ENCODE assay signal across 9 cellular contexts in genomic region chr11:120303004-120303637, GRCh38. TPM values are rescaled to one million over a fixed set of nuclear protein-coding genes. Genes with fewer than 3 reads are reported as not detected.
DNase-seq lines count a peak whose midpoint lies in the region; TF ChIP-seq lines count a peak whose summit lies in the region.
"Had no signal": no experiment of that assay in that cellular context is flagged by ENCODE, and none has a peak within 500 bp of the region (broad histone marks: within the 10 kb centered on the region; RNA-seq: fewer than 3 reads in every experiment).

No MANE protein-coding gene starts in this region.

- H3K4me2 ChIP-seq in neural progenitor cell = no peak overlapping the region
- H3K4me2 ChIP-seq: BLaER1 had no signal

- H3F3A ChIP-seq in neural progenitor cell (ENCODE audit: low read depth) = no peaks in the 10 kb centered on the region

- H3K4me1 ChIP-seq in neural progenitor cell = peaks cover 12% of the 10 kb centered on the region
- no peaks in the 10 kb centered on the region for H3K4me1 ChIP-seq in testis
- H3K4me1 ChIP-seq: BLaER1 had no signal

- no peak overlapping the region for H3K4me3 ChIP-seq in neural progenitor cell
- no peak overlapping the region for H3K4me3 ChIP-seq in testis
- H3K4me3 ChIP-seq: BLaER1 had no signal

- H3K36me3 Mint-ChIP-seq in activated T-cell treated with anti-CD3 and anti-CD28 coated beads, Interleukin-2, amount 50 U/mL, for 24 hours (ENCODE audit: low read depth) = no peaks in the 10 kb centered on the region
- H3K36me3 Mint-ChIP-seq in neural progenitor cell = no peaks in the 10 kb centered on the region

- no peak overlapping the region for H3K27ac ChIP-seq in neural progenitor cell
- no peak overlapping the region for H3K27ac ChIP-seq in testis
- H3K27ac ChIP-seq: BLaER1 had no signal

- H3K9ac ChIP-seq in neural progenitor cell = no peak overlapping the region
- H3K9ac ChIP-seq: BLaER1 had no signal

- H2AFZ ChIP-seq in neural progenitor cell (replicated peaks) = no peak overlapping the region

- no peak for TF ChIP-seq POLR2A in testis (IDR thresholded peaks at IDR 0.05)

- H3K27ac Mint-ChIP-seq in activated T-cell treated with anti-CD3 and anti-CD28 coated beads, Interleukin-2, amount 50 U/mL, for 24 hours = no peak overlapping the region
- H3K27ac Mint-ChIP-seq in neural progenitor cell = no peak overlapping the region

- TF ChIP-seq CTCF in neural progenitor cell (IDR thresholded peaks at IDR 0.05) = peak; percentile 96
- peak; percentile 70 to 82 (median 77) for TF ChIP-seq CTCF in testis (IDR thresholded peaks at IDR 0.05)

- intact Hi-C loops in testis (cut with DNase I; ENCODE audit: low total_unique reads) = loop anchor here (2.0 kb wide), 1 partner anchor 72 kb away; no protein-coding TSS in a partner anchor

- no peaks in the 10 kb centered on the region for H4K20me1 ChIP-seq in neural progenitor cell (ENCODE audit: low read depth)
- H4K20me1 ChIP-seq: BLaER1 had no signal

- H3K27me3 ChIP-seq in neural progenitor cell = no peaks in the 10 kb centered on the region
- H3K27me3 ChIP-seq in testis = no peaks in the 10 kb centered on the region
- H3K27me3 ChIP-seq: BLaER1 had no signal

- H3K9me3 Mint-ChIP-seq in activated T-cell treated with anti-CD3 and anti-CD28 coated beads, Interleukin-2, amount 50 U/mL, for 24 hours = no peaks in the 10 kb centered on the region
- H3K9me3 Mint-ChIP-seq in neural progenitor cell = no peaks in the 10 kb centered on the region

- no peak overlapping the region for H3K4me3 Mint-ChIP-seq in activated T-cell treated with anti-CD3 and anti-CD28 coated beads, Interleukin-2, amount 50 U/mL, for 24 hours
- no peak overlapping the region for H3K4me3 Mint-ChIP-seq in neural progenitor cell

- no peaks in the 10 kb centered on the region for H3K79me2 ChIP-seq in neural progenitor cell (ENCODE audit: low read depth)

- H3K36me3 ChIP-seq in neural progenitor cell (no peaks in the 10 kb centered on the region), testis (ENCODE audit: low read depth, missing control alignments) (no peaks in the 10 kb centered on the region)
- H3K36me3 ChIP-seq: BLaER1 had no signal

- no peaks in the 10 kb centered on the region for H3K4me1 Mint-ChIP-seq in activated T-cell treated with anti-CD3 and anti-CD28 coated beads, Interleukin-2, amount 50 U/mL, for 24 hours (ENCODE audit: low read depth)
- peaks cover 12% of the 10 kb centered on the region for H3K4me1 Mint-ChIP-seq in neural progenitor cell

- WGBS in testis, 2 donors = 42 to 58% methylated on average over 2 to 3 of the region's 3 CpGs

- H3K9me3 ChIP-seq in neural progenitor cell (ENCODE audit: low read depth) (no peaks in the 10 kb centered on the region), testis (no peaks in the 10 kb centered on the region)
- H3K9me3 ChIP-seq: BLaER1 had no signal

- peaks cover 56% of the 10 kb centered on the region for H3K27me3 Mint-ChIP-seq in activated T-cell treated with anti-CD3 and anti-CD28 coated beads, Interleukin-2, amount 50 U/mL, for 24 hours
- H3K27me3 Mint-ChIP-seq in neural progenitor cell (ENCODE audit: insufficient read depth, low read depth) = peaks cover 10% of the 10 kb centered on the region

- DNase-seq in NCI-H2081 (lab: John Stamatoyannopoulos, UW) (peak; percentile 70 to 74), NCI-H2081 treated with DMSO at 0.1 percent for 48 hours (lab: John Stamatoyannopoulos, UW) (no peak), HT1080 (ENCODE audit: low read depth) (peak; percentile 76), OCI-M1 (lab: John Stamatoyannopoulos, UW) (peak; percentile 93), fibroblast of peridontal ligament (ENCODE audit: extremely low read depth) (peak; percentile 73), neural progenitor cell (ENCODE audit: low spot score) (peak; percentile 87), testis (peak; percentile 84)
- peak; percentile 69 for DNase-seq in activated T-cell treated with anti-CD3 and anti-CD28 coated beads, Interleukin-2, amount 50 U/mL, for 24 hours

RNA-seq across cellular contexts. Expression of gene TLCD5, which starts 22.0 kb away (rescaled TPM):
- total RNA-seq in HT1080 (2014; rRNA removed; shearing (Covaris generic)) = 7.7 and 8.6 TPM in 2 replicates
- 8.7 and 9.0 TPM in 2 replicates for polyA plus RNA-seq in HT1080 (2015; cell fraction: cytosol; rRNA removed)
- 24.6 and 24.8 TPM in 2 replicates for polyA plus RNA-seq in HT1080 (2015; cell fraction: nucleus; rRNA removed)
- 25.1 and 32.2 TPM in 2 replicates for total RNA-seq in neural progenitor cell (ENCODE audit: low replicate concordance)
- total RNA-seq in testis = 10 to 100 TPM; 12.6 to 14.0 TPM
- 7.9 TPM for polyA plus RNA-seq in testis (ENCODE audit: insufficient read depth, low read depth, low replicate concordance)

RNA-seq across cellular contexts. Expression of gene ARHGEF12, which starts 33.1 kb away (rescaled TPM):
- total RNA-seq in HT1080 (2014; rRNA removed; shearing (Covaris generic)) = 29.1 and 38.3 TPM in 2 replicates
- polyA plus RNA-seq in HT1080 (2015; cell fraction: cytosol; rRNA removed) = 18.9 and 27.0 TPM in 2 replicates
- polyA plus RNA-seq in HT1080 (2015; cell fraction: nucleus; rRNA removed) = 24.9 and 26.2 TPM in 2 replicates
- total RNA-seq in neural progenitor cell (ENCODE audit: low replicate concordance) = 24.9 and 31.3 TPM in 2 replicates
- 10 to 100 TPM; 72.7 to 74.1 TPM for total RNA-seq in testis
- polyA plus RNA-seq in testis (ENCODE audit: insufficient read depth, low read depth, low replicate concordance) = 26.6 TPM
